ENCODE assay signal across 8 cellular contexts in genomic region chr3:118817748-118818165, GRCh38.
DNase-seq lines count a peak whose midpoint lies in the region; FAIRE-seq and TF ChIP-seq lines count a peak whose summit lies in the region.

No MANE protein-coding gene starts in this region.

- no peak for FAIRE-seq in RCC 7860 (lab: Jason Lieb, UNC)

- in situ Hi-C loops in T47D (cut with HindIII; ENCODE audit: low pct_unique_long_range_greater_than_20kb, low sequenced_read_pairs) = no loop called here

- TF ChIP-seq CTCF in GM12864 (IDR thresholded peaks at IDR 0.05; ENCODE audit: low read depth, low read length, missing control alignments) = peak; percentile 84
- peak; percentile 84 for TF ChIP-seq CTCF in LNCaP clone FGC (IDR thresholded peaks at IDR 0.05; ENCODE audit: control insufficient read depth, extremely low read depth, insufficient read depth)

- peak; percentile 57 for DNase-seq in A172 (ENCODE audit: low spot score)
- DNase-seq in GM12864 (ENCODE audit: low read depth) = peak; percentile 42
- peak; percentile 8 for DNase-seq in HCEC 1CT
- peak; percentile 43 for DNase-seq in LNCaP clone FGC (ENCODE audit: low read depth)
- peak; percentile 34 for DNase-seq in RCC 7860 (ENCODE audit: low spot score)
- DNase-seq in T47D (ENCODE audit: low read depth in 1 of 2, low spot score in 1 of 2) = peak; percentile 35 to 78
- peak; percentile 31 for DNase-seq in kidney glomerular epithelial cell (lab: John Stamatoyannopoulos, UW)
- DNase-seq in stimulated activated CD8-positive, alpha-beta memory T cell treated with anti-CD3 and anti-CD28 coated beads, Interleukin-12 subunit alpha, Interleukin-12 subunit beta, amount 100 ng/mL, for 1 hour (ENCODE audit: low read depth) = peak; percentile 6

- H3K4me3 ChIP-seq in GM12864 (ENCODE audit: low read depth, low read length) (no peak overlapping the region), LNCaP clone FGC (ENCODE audit: low read depth, low read length) (no peak overlapping the region)

Comparison
In these comparisons a context has a peak if more than half of its experiments do, and no peak if none do; other contexts are left out.
1. DNase-seq: peak in every context shown above with its lines; median percentile 57 in A172; 56 in T47D; 43 in LNCaP clone FGC; 42 in GM12864; 34 in RCC 7860; 31 in kidney glomerular epithelial cell; 8 in HCEC 1CT; 6 in stimulated activated CD8-positive, alpha-beta memory T cell treated with anti-CD3 and anti-CD28 coated beads, Interleukin-12 subunit alpha, Interleukin-12 subunit beta, amount 100 ng/mL, for 1 hour.